Comparison of ENCODE assay signal across 8 cellular contexts in genomic region chr10:80463868-80464267, GRCh38. TPM values are rescaled to one million over a fixed set of nuclear protein-coding genes. Genes with fewer than 3 reads are reported as not detected.
DNase-seq lines count a peak whose midpoint lies in the region; ATAC-seq and TF ChIP-seq lines count a peak whose summit lies in the region.

No MANE protein-coding gene starts in this region.

- ATAC-seq in HG02798 (IDR thresholded peaks at IDR 0.05; ENCODE audit: poor library complexity, unreplicated experiment) = no peak
- no peak for ATAC-seq in GM18870 (IDR thresholded peaks at IDR 0.05; ENCODE audit: unreplicated experiment)

- peak overlapping the region; percentile 91 for H3K27ac Mint-ChIP-seq in dendritic cell treated with granulocyte-macrophage colony-stimulating factor and Interleukin-4, amounts not matched to agents 40 ng/mL and 50 ng/mL, for 4 days
- H3K27ac Mint-ChIP-seq in neural progenitor cell = peak overlapping the region; percentile 98

- H2AFZ ChIP-seq in OCI-LY7 (ENCODE audit: low read length) (no peak overlapping the region), neural progenitor cell (replicated peaks) (no peak overlapping the region)

- H3K27me3 ChIP-seq in BLaER1 (no peaks in the 10 kb centered on the region), neural progenitor cell (no peaks in the 10 kb centered on the region)

- peaks cover 98% of the 10 kb centered on the region for H3K4me1 ChIP-seq in BLaER1
- peaks cover 99% of the 10 kb centered on the region for H3K4me1 ChIP-seq in OCI-LY7 (ENCODE audit: insufficient read depth, low read length, poor library complexity, severe bottlenecking)
- peaks cover 97% of the 10 kb centered on the region for H3K4me1 ChIP-seq in neural progenitor cell

- H3F3A ChIP-seq in neural progenitor cell (ENCODE audit: low read depth) = peaks cover 52% of the 10 kb centered on the region

- peaks cover 100% of the 10 kb centered on the region for H3K79me2 ChIP-seq in OCI-LY7 (ENCODE audit: insufficient read depth, low read depth, low read length)
- peaks cover 97% of the 10 kb centered on the region for H3K79me2 ChIP-seq in neural progenitor cell (ENCODE audit: low read depth)

- H3K9me3 ChIP-seq in BLaER1 = no peaks in the 10 kb centered on the region
- no peaks in the 10 kb centered on the region for H3K9me3 ChIP-seq in OCI-LY7 (ENCODE audit: low read length)
- H3K9me3 ChIP-seq in neural progenitor cell (ENCODE audit: low read depth) = no peaks in the 10 kb centered on the region

- intact Hi-C loops in OCI-LY7 (cut with micrococcal nuclease; ENCODE audit: unreplicated experiment) = loop anchor here (10.0 kb wide), 1 partner anchor 1219 kb away; no protein-coding TSS in a partner anchor
- intact Hi-C loops in dendritic cell treated with granulocyte-macrophage colony-stimulating factor and Interleukin-4, amounts not matched to agents 40 ng/mL and 50 ng/mL, for 4 days (cut with micrococcal nuclease) = loop anchor here (5.0 kb wide), 1 partner anchor 33 kb away; no protein-coding TSS in a partner anchor

- peak overlapping the region; percentile 50 for H3K4me3 Mint-ChIP-seq in dendritic cell treated with granulocyte-macrophage colony-stimulating factor and Interleukin-4, amounts not matched to agents 40 ng/mL and 50 ng/mL, for 4 days
- H3K4me3 Mint-ChIP-seq in neural progenitor cell = peak overlapping the region; percentile 80

- peaks cover 100% of the 10 kb centered on the region for H3K4me1 Mint-ChIP-seq in dendritic cell treated with granulocyte-macrophage colony-stimulating factor and Interleukin-4, amounts not matched to agents 40 ng/mL and 50 ng/mL, for 4 days (ENCODE audit: low read depth)
- peaks cover 100% of the 10 kb centered on the region for H3K4me1 Mint-ChIP-seq in neural progenitor cell

- H3K9me2 ChIP-seq in OCI-LY7 (ENCODE audit: insufficient read depth, low read length) = no peaks in the 10 kb centered on the region

- no peaks in the 10 kb centered on the region for H3K9me3 Mint-ChIP-seq in dendritic cell treated with granulocyte-macrophage colony-stimulating factor and Interleukin-4, amounts not matched to agents 40 ng/mL and 50 ng/mL, for 4 days
- no peaks in the 10 kb centered on the region for H3K9me3 Mint-ChIP-seq in neural progenitor cell

- CTCF ChIA-PET in OCI-LY7 (lab: Charles Lee; ENCODE audit: unreplicated experiment) = interaction anchor here (0.6 to 2.0 kb wide), 5 partner anchors 12 to 276 kb away, joined by 3 to 8 read pairs (median 4); no protein-coding TSS in a partner anchor

- peak overlapping the region; percentile 61 for H3K4me3 ChIP-seq in BLaER1
- peak overlapping the region; percentile 58 for H3K4me3 ChIP-seq in OCI-LY7 (ENCODE audit: low read depth, low read length, poor library complexity, severe bottlenecking)
- no peak overlapping the region for H3K4me3 ChIP-seq in neural progenitor cell

- POLR2A ChIA-PET in OCI-LY7 (lab: Charles Lee) = interaction anchor here (0.5 to 2.0 kb wide), 8 partner anchors 8 to 34 kb away, joined by 3 to 18 read pairs (median 5); no protein-coding TSS in a partner anchor

- peak overlapping the region; percentile 96 for H3K4me2 ChIP-seq in BLaER1
- H3K4me2 ChIP-seq in OCI-LY7 (ENCODE audit: low read length) = peak overlapping the region; percentile 84
- peak overlapping the region; percentile 91 for H3K4me2 ChIP-seq in neural progenitor cell

- BruUV-seq in OCI-LY7 (replicated peaks; lab: Mats Ljungman, UMichigan) = no TSS peak

- TF ChIP-seq CTCF in OCI-LY7 (conservative IDR thresholded peaks at IDR 0.05; ENCODE audit: low read length) = no peak
- TF ChIP-seq CTCF in neural progenitor cell (IDR thresholded peaks at IDR 0.05) = no peak

- H4K20me1 ChIP-seq in BLaER1 (peaks cover 39% of the 10 kb centered on the region), OCI-LY7 (ENCODE audit: insufficient read depth, low read length) (no peaks in the 10 kb centered on the region), neural progenitor cell (ENCODE audit: low read depth) (peaks cover 66% of the 10 kb centered on the region)

- DNase-seq in OCI-LY7 (ENCODE audit: low spot score) = no peak
- DNase-seq in neural progenitor cell (ENCODE audit: low spot score) = no peak
- DNase-seq in NCI-H1048 (lab: John Stamatoyannopoulos, UW) = no peak
- no peak for DNase-seq in activated gamma-delta T cell (lab: John Stamatoyannopoulos, UW)

- H3K36me3 Mint-ChIP-seq in dendritic cell treated with granulocyte-macrophage colony-stimulating factor and Interleukin-4, amounts not matched to agents 40 ng/mL and 50 ng/mL, for 4 days (ENCODE audit: low read depth) = peaks cover 57% of the 10 kb centered on the region
- no peaks in the 10 kb centered on the region for H3K36me3 Mint-ChIP-seq in neural progenitor cell

- H3K9ac ChIP-seq in BLaER1 = peak overlapping the region; percentile 87
- no peak overlapping the region for H3K9ac ChIP-seq in neural progenitor cell

- H3K36me3 ChIP-seq in BLaER1 (peaks cover 8% of the 10 kb centered on the region), OCI-LY7 (ENCODE audit: insufficient read depth, low read length) (no peaks in the 10 kb centered on the region), neural progenitor cell (no peaks in the 10 kb centered on the region)

- peak overlapping the region; percentile 96 for H3K27ac ChIP-seq in BLaER1
- H3K27ac ChIP-seq in OCI-LY7 (ENCODE audit: low read depth, low read length, poor library complexity, severe bottlenecking) = peak overlapping the region; percentile 93
- H3K27ac ChIP-seq in neural progenitor cell = peak overlapping the region; percentile 98

- no peaks in the 10 kb centered on the region for H3K27me3 Mint-ChIP-seq in dendritic cell treated with granulocyte-macrophage colony-stimulating factor and Interleukin-4, amounts not matched to agents 40 ng/mL and 50 ng/mL, for 4 days
- peaks cover 4% of the 10 kb centered on the region for H3K27me3 Mint-ChIP-seq in neural progenitor cell (ENCODE audit: insufficient read depth, low read depth)

RNA-seq across cellular contexts. Expression of gene TSPAN14, which starts 9.8 kb away (rescaled TPM):
- total RNA-seq in OCI-LY7 (2014; rRNA removed; shearing (Covaris generic)) = 15.5 and 17.0 TPM in 2 replicates
- total RNA-seq in OCI-LY7 (2022) = 33.4 and 33.6 TPM in 2 replicates
- total RNA-seq in neural progenitor cell (ENCODE audit: low replicate concordance) = 32.7 and 68.9 TPM in 2 replicates

RNA-seq across cellular contexts. Expression of gene PRXL2A, which starts 55.5 kb away (rescaled TPM):
- total RNA-seq in OCI-LY7 (2014; rRNA removed; shearing (Covaris generic)) = not detected in 2 replicates
- total RNA-seq in OCI-LY7 (2022) = not detected in 2 replicates
- total RNA-seq in neural progenitor cell (ENCODE audit: low replicate concordance) = 81.4 and 107 TPM in 2 replicates

Comparison
In these comparisons a context has a peak if more than half of its experiments do, and no peak if none do; other contexts are left out.
1. RNA of gene PRXL2A, which starts 55.5 kb away (total RNA-seq): 81.4 to 107 TPM in neural progenitor cell; not detected in OCI-LY7; every median in the first group is over 10 times any median in the second.
2. Peak in every context shown above with its lines, with median percentiles within 50 percentile points of each other: H3K27ac ChIP-seq and H3K4me2 ChIP-seq.